In genomic region chr1:245942861-245943260, GRCh38 we compare ENCODE assay signal across 17 cellular contexts.
A peak's percentile ranks its signal among the peaks of the same experiment; 100 is the strongest.
DNase-seq lines count a peak whose midpoint lies in the region; FAIRE-seq and TF ChIP-seq lines count a peak whose summit lies in the region.
"Had no signal": no experiment of that assay in that cellular context is flagged by ENCODE, and none has a peak within 500 bp of the region (broad histone marks: within the 10 kb centered on the region; RNA-seq: fewer than 3 reads in every experiment).

No MANE protein-coding gene starts in this region.

- no peak overlapping the region for H2AFZ ChIP-seq in smooth muscle cell (ENCODE audit: low read depth)
- H2AFZ ChIP-seq: GM23248 had no signal

- H3K9ac ChIP-seq in smooth muscle cell (ENCODE audit: low read depth): no peak overlapping the region
- no peak overlapping the region for H3K9ac ChIP-seq in kidney (ENCODE audit: low read length in 2 of 2)
- H3K9ac ChIP-seq: BLaER1, GM23248 had no signal

- 63% methylated on average over 3 of the region's 3 CpGs for WGBS in smooth muscle cell (ENCODE audit: low lambda C conversion rate)

- peaks cover 23% of the 10 kb centered on the region for H3K4me1 Mint-ChIP-seq in activated naive CD4-positive, alpha-beta T cell treated with anti-CD3 and anti-CD28 coated beads, Interleukin-2, amount 50 U/mL, for 24 hours
- peaks cover 17 to 28% (median 28%) of the 10 kb centered on the region in 3 donors for H3K4me1 Mint-ChIP-seq in CD8-positive, alpha-beta memory T cell
- peaks cover 10% of the 10 kb centered on the region for H3K4me1 Mint-ChIP-seq in activated T-helper 1 cell treated with anti-CD3 and anti-CD28 coated beads, Interleukin-12 subunit alpha, Interleukin-12 subunit beta, Interleukin-2, Interleukin-4 antibody, amounts not matched to agents 30 ng/mL and 10 ng/mL and 1 ng/mL, durations not matched to agents 14 hours and 24 hours and 36 hours (ENCODE audit: low read depth)

- H3K9me3 Mint-ChIP-seq in activated naive CD4-positive, alpha-beta T cell treated with anti-CD3 and anti-CD28 coated beads, Interleukin-2, amount 50 U/mL, for 24 hours: no peaks in the 10 kb centered on the region
- peaks cover 0 to 19% (median 11%) of the 10 kb centered on the region in 5 donors for H3K9me3 Mint-ChIP-seq in CD8-positive, alpha-beta memory T cell
- peaks cover 4% of the 10 kb centered on the region for H3K9me3 Mint-ChIP-seq in activated T-helper 1 cell treated with anti-CD3 and anti-CD28 coated beads, Interleukin-12 subunit alpha, Interleukin-12 subunit beta, Interleukin-2, Interleukin-4 antibody, amounts not matched to agents 30 ng/mL and 10 ng/mL and 1 ng/mL, durations not matched to agents 14 hours and 24 hours and 36 hours

- H3K4me2 ChIP-seq in smooth muscle cell: peak overlapping the region; percentile 47
- H3K4me2 ChIP-seq: BLaER1 had no signal

- POLR2A ChIA-PET in CD8-positive, alpha-beta memory T cell (lab: Charles Lee): interaction anchor here (1.3 kb wide), 1 partner anchor 12 kb away, joined by 10 read pairs; no protein-coding TSS in a partner anchor

- no peak for FAIRE-seq in kidney (lab: Jason Lieb, UNC)
- FAIRE-seq: D721Med had no signal

- H3F3A ChIP-seq in smooth muscle cell (ENCODE audit: low read depth): peaks cover 8% of the 10 kb centered on the region

- no peaks in the 10 kb centered on the region for H3K36me3 ChIP-seq in CD8-positive, alpha-beta memory T cell (ENCODE audit: insufficient read depth, low read length)
- H3K36me3 ChIP-seq in smooth muscle cell (ENCODE audit: low read depth): no peaks in the 10 kb centered on the region
- no peaks in the 10 kb centered on the region for H3K36me3 ChIP-seq in kidney (ENCODE audit: control insufficient read depth in 1 of 2, insufficient read depth in 2 of 2, low read length in 2 of 2)
- H3K36me3 ChIP-seq: BLaER1 had no signal

- H3K4me3 Mint-ChIP-seq in activated naive CD4-positive, alpha-beta T cell treated with anti-CD3 and anti-CD28 coated beads, Interleukin-2, amount 50 U/mL, for 24 hours: peak overlapping the region; percentile 28
- H3K4me3 Mint-ChIP-seq in CD8-positive, alpha-beta memory T cell: peak overlapping the region in 4 of 7 donors; percentile 2 to 43 (median 16)
- H3K4me3 Mint-ChIP-seq in activated T-helper 1 cell treated with anti-CD3 and anti-CD28 coated beads, Interleukin-12 subunit alpha, Interleukin-12 subunit beta, Interleukin-2, Interleukin-4 antibody, amounts not matched to agents 30 ng/mL and 10 ng/mL and 1 ng/mL, durations not matched to agents 14 hours and 24 hours and 36 hours: no peak overlapping the region
- H3K4me3 Mint-ChIP-seq: H9, HFFc6 had no signal

- TF ChIP-seq CTCF in smooth muscle cell (IDR thresholded peaks at IDR 0.05; ENCODE audit: borderline replicate concordance, insufficient read depth, poor library complexity, severe bottlenecking) (no peak), kidney (IDR thresholded peaks at IDR 0.05; ENCODE audit: borderline replicate concordance, extremely low read depth, insufficient read depth) (no peak)

- no peak overlapping the region for H3K27ac Mint-ChIP-seq in activated naive CD4-positive, alpha-beta T cell treated with anti-CD3 and anti-CD28 coated beads, Interleukin-2, amount 50 U/mL, for 24 hours
- peak overlapping the region in 4 of 8 donors; percentile 2 to 25 (median 13) for H3K27ac Mint-ChIP-seq in CD8-positive, alpha-beta memory T cell
- H3K27ac Mint-ChIP-seq in activated T-helper 1 cell treated with anti-CD3 and anti-CD28 coated beads, Interleukin-12 subunit alpha, Interleukin-12 subunit beta, Interleukin-2, Interleukin-4 antibody, amounts not matched to agents 30 ng/mL and 10 ng/mL and 1 ng/mL, durations not matched to agents 14 hours and 24 hours and 36 hours: peak overlapping the region; percentile 5
- H3K27ac Mint-ChIP-seq: H9, HFFc6 had no signal

- H3K79me2 ChIP-seq in smooth muscle cell (ENCODE audit: low read depth): peaks cover 72% of the 10 kb centered on the region

- H3K9me3 ChIP-seq in CD8-positive, alpha-beta memory T cell (ENCODE audit: low read length): no peaks in the 10 kb centered on the region
- peaks cover 6% of the 10 kb centered on the region for H3K9me3 ChIP-seq in smooth muscle cell (replicated peaks; ENCODE audit: low read depth)
- H3K9me3 ChIP-seq in kidney (ENCODE audit: control insufficient read depth in 1 of 2, low read length in 2 of 2): peaks cover 0 to 4% of the 10 kb centered on the region in 2 donors

- no peaks in the 10 kb centered on the region for H3K27me3 Mint-ChIP-seq in activated naive CD4-positive, alpha-beta T cell treated with anti-CD3 and anti-CD28 coated beads, Interleukin-2, amount 50 U/mL, for 24 hours
- no peaks in the 10 kb centered on the region for H3K27me3 Mint-ChIP-seq in CD8-positive, alpha-beta memory T cell
- H3K27me3 Mint-ChIP-seq in activated T-helper 1 cell treated with anti-CD3 and anti-CD28 coated beads, Interleukin-12 subunit alpha, Interleukin-12 subunit beta, Interleukin-2, Interleukin-4 antibody, amounts not matched to agents 30 ng/mL and 10 ng/mL and 1 ng/mL, durations not matched to agents 14 hours and 24 hours and 36 hours (ENCODE audit: insufficient read depth): peaks cover 6% of the 10 kb centered on the region

- no peak overlapping the region for H3K27ac ChIP-seq in CD8-positive, alpha-beta memory T cell (ENCODE audit: low read depth, low read length)
- H3K27ac ChIP-seq in smooth muscle cell (ENCODE audit: low read depth) (peak overlapping the region; percentile 64), kidney (ENCODE audit: low read depth in 2 of 2, low read length in 2 of 2) (no peak overlapping the region)
- H3K27ac ChIP-seq: BLaER1, GM23248 had no signal

- DNase-seq in activated naive CD4-positive, alpha-beta T cell treated with anti-CD3 and anti-CD28 coated beads, Interleukin-2, amount 50 U/mL, for 16 hours: no peak
- DNase-seq in CD8-positive, alpha-beta memory T cell: peak in 2 of 5 donors; percentile 39 to 74
- no peak for DNase-seq in activated T-helper 1 cell treated with anti-CD3 and anti-CD28 coated beads, Interleukin-12 subunit alpha, Interleukin-12 subunit beta, Interleukin-2, Interleukin-4 antibody, amounts not matched to agents 30 ng/mL and 10 ng/mL and 1 ng/mL, durations not matched to agents 14 hours and 24 hours and 36 hours (ENCODE audit: low spot score)
- DNase-seq in smooth muscle cell (lab: John Stamatoyannopoulos, UW; ENCODE audit: unreplicated experiment) (no peak), kidney (no peak), AG08395 (ENCODE audit: low spot score) (no peak)
- DNase-seq: GM23248, H9, HFFc6, Kasumi-1, NCI-H1694 treated with DMSO at 0.1 percent for 48 hours, NCI-H2081 treated with DMSO at 0.1 percent for 48 hours, NCI-H446, NCI-H526 treated with DMSO at 0.1 percent for 48 hours had no signal

- peaks cover 10% of the 10 kb centered on the region for H3K4me1 ChIP-seq in CD8-positive, alpha-beta memory T cell (ENCODE audit: insufficient read depth, low read length)
- H3K4me1 ChIP-seq in smooth muscle cell (ENCODE audit: low read depth) (peaks cover 12% of the 10 kb centered on the region), kidney (ENCODE audit: control insufficient read depth in 1 of 2, insufficient read depth in 1 of 2, low read depth in 1 of 2, low read length in 2 of 2) (no peaks in the 10 kb centered on the region)

- H4K20me1 ChIP-seq in smooth muscle cell (ENCODE audit: low read depth): no peaks in the 10 kb centered on the region
- H4K20me1 ChIP-seq: BLaER1 had no signal

- no peaks in the 10 kb centered on the region for H3K27me3 ChIP-seq in CD8-positive, alpha-beta memory T cell (ENCODE audit: insufficient read depth, low read length, poor library complexity, severe bottlenecking)
- no peaks in the 10 kb centered on the region for H3K27me3 ChIP-seq in smooth muscle cell (ENCODE audit: low read depth)
- H3K27me3 ChIP-seq: BLaER1 had no signal

- CTCF ChIA-PET in CD8-positive, alpha-beta memory T cell (lab: Charles Lee): no interaction called here

- H3K4me3 ChIP-seq in CD8-positive, alpha-beta memory T cell (ENCODE audit: low read length): no peak overlapping the region
- no peak overlapping the region for H3K4me3 ChIP-seq in smooth muscle cell
- H3K4me3 ChIP-seq in kidney (ENCODE audit: low read length in 2 of 2): no peak overlapping the region
- H3K4me3 ChIP-seq: BLaER1, GM23248 had no signal

- peaks cover 2% of the 10 kb centered on the region for H3K36me3 Mint-ChIP-seq in activated naive CD4-positive, alpha-beta T cell treated with anti-CD3 and anti-CD28 coated beads, Interleukin-2, amount 50 U/mL, for 24 hours
- peaks cover 0 to 31% (median 6%) of the 10 kb centered on the region in 3 donors for H3K36me3 Mint-ChIP-seq in CD8-positive, alpha-beta memory T cell
- H3K36me3 Mint-ChIP-seq in activated T-helper 1 cell treated with anti-CD3 and anti-CD28 coated beads, Interleukin-12 subunit alpha, Interleukin-12 subunit beta, Interleukin-2, Interleukin-4 antibody, amounts not matched to agents 30 ng/mL and 10 ng/mL and 1 ng/mL, durations not matched to agents 14 hours and 24 hours and 36 hours (ENCODE audit: low read depth): no peaks in the 10 kb centered on the region

- intact Hi-C loops in activated T-helper 1 cell treated with anti-CD3 and anti-CD28 coated beads, Interleukin-12 subunit alpha, Interleukin-12 subunit beta, Interleukin-2, Interleukin-4 antibody, amounts not matched to agents 30 ng/mL and 10 ng/mL and 1 ng/mL, durations not matched to agents 14 hours and 24 hours and 36 hours (cut with micrococcal nuclease): no loop called here
- intact Hi-C loops in kidney (cut with DNase I): no loop called here
